ENCODE assay signal across 25 cellular contexts in genomic region chr5:180360078-180360957, GRCh38.
"Had no signal": no experiment of that assay in that cellular context is flagged by ENCODE, and none has a peak within 500 bp of the region (broad histone marks: within the 10 kb centered on the region; RNA-seq: fewer than 3 reads in every experiment).

No MANE protein-coding gene starts in this region.

- H3K9me3 ChIP-seq: esophagus muscularis mucosa, gastroesophageal sphincter, heart right ventricle, left lung, lower lobe of right lung, pancreas, thoracic aorta, upper lobe of left lung had no signal

- H3K4me3 Mint-ChIP-seq: naive thymus-derived CD8-positive, alpha-beta T cell; nephron progenitor cell; stimulated activated memory B cell treated with anti-CD40 and anti-IgM and Interleukin-4, amounts not matched to agents 10 μg/mL and 1 μg/mL and 100 μg/mL, for 72 hours had no signal

- H3K4me1 Mint-ChIP-seq: naive thymus-derived CD8-positive, alpha-beta T cell; stimulated activated memory B cell treated with anti-CD40 and anti-IgM and Interleukin-4, amounts not matched to agents 10 μg/mL and 1 μg/mL and 100 μg/mL, for 72 hours had no signal

- H3K27ac Mint-ChIP-seq: naive thymus-derived CD8-positive, alpha-beta T cell; nephron progenitor cell; stimulated activated memory B cell treated with anti-CD40 and anti-IgM and Interleukin-4, amounts not matched to agents 10 μg/mL and 1 μg/mL and 100 μg/mL, for 72 hours had no signal

- H3K4me1 ChIP-seq: esophagus muscularis mucosa, foreskin keratinocyte, gastroesophageal sphincter, heart right ventricle, left lung, lower lobe of right lung, pancreas, spleen, tibial nerve, upper lobe of left lung had no signal

- H3K27me3 ChIP-seq: dorsolateral prefrontal cortex, esophagus muscularis mucosa, gastroesophageal sphincter, pancreas, tibial nerve, upper lobe of left lung had no signal

- H3K27ac ChIP-seq: dorsolateral prefrontal cortex, epithelial cell of prostate, esophagus muscularis mucosa, foreskin keratinocyte, gastroesophageal sphincter, heart right ventricle, left lung, lower lobe of right lung, pancreas, skin epidermis, spleen, thoracic aorta, tibial nerve, upper lobe of left lung had no signal

- H3K4me3 ChIP-seq: dorsolateral prefrontal cortex, esophagus muscularis mucosa, gastroesophageal sphincter, heart right ventricle, left lung, lower lobe of right lung, pancreas, skin epidermis, spleen, thoracic aorta, tibial nerve, upper lobe of left lung had no signal

- H3K36me3 Mint-ChIP-seq: naive thymus-derived CD8-positive, alpha-beta T cell; stimulated activated memory B cell treated with anti-CD40 and anti-IgM and Interleukin-4, amounts not matched to agents 10 μg/mL and 1 μg/mL and 100 μg/mL, for 72 hours had no signal

- ATAC-seq: foreskin keratinocyte; left cardiac atrium; left lung; naive thymus-derived CD8-positive, alpha-beta T cell; pancreas; right cardiac atrium; stimulated activated memory B cell treated with anti-CD40 and anti-IgM and Interleukin-4, amounts not matched to agents 10 μg/mL and 1 μg/mL and 100 μg/mL, for 72 hours; stimulated activated naive CD8-positive, alpha-beta T cell treated with anti-CD3 and anti-CD28 coated beads, Interleukin-15, Interleukin-2, amounts not matched to agents 100 U/mL and 50 U/mL, for 24 hours had no signal

- H3K36me3 ChIP-seq: esophagus muscularis mucosa, gastroesophageal sphincter, heart right ventricle, left lung, lower lobe of right lung, pancreas, spleen, thoracic aorta, tibial nerve, upper lobe of left lung had no signal

- H3K9me3 Mint-ChIP-seq: naive thymus-derived CD8-positive, alpha-beta T cell; nephron progenitor cell had no signal

- DNase-seq: dorsolateral prefrontal cortex; effector CD4-positive, alpha-beta T cell; foreskin keratinocyte; heart right ventricle; hippocampal formation; left cardiac atrium; lower lobe of right lung; naive thymus-derived CD8-positive, alpha-beta T cell; nephron progenitor cell; occipital lobe; spleen; stimulated activated CD4-positive, alpha-beta T cell treated with anti-CD3 and anti-CD28 coated beads, Interleukin-4, amount 100 ng/mL, for 4 hours; stimulated activated naive CD8-positive, alpha-beta T cell treated with anti-CD3 and anti-CD28 coated beads, Interleukin-15, Interleukin-2, amounts not matched to agents 100 U/mL and 50 U/mL, for 24 hours; substantia nigra; upper lobe of left lung had no signal
